ENCODE assay signal across 1 cellular context in the genomic region with DNA sequence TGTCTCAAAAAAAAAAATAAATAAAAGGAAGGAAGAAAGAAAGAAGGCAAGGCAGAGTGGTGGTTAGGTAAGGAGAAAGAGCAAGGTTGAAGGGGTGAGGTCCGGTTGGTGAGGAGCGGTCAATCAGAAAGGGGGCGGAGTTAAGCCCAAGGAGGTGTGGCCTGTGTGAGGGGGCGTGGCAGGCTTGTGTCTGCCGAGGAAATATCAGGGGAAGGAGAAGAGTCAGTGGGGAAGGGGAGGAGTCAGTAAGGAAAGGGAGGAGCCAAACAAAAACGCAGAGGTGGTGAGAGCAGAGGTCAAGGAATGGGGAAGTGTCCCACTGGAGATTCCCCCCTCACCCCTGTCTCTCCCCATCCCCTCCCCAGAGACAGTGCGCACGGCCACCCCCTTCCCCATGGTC.
TF ChIP-seq lines count a peak whose summit lies in the region.

No MANE protein-coding gene starts in this region.

TF ChIP-seq in WTC11, 78 proteins besides CTCF, POLR2A, EP300 and RAD21 (continued from another document):
- TF ChIP-seq STAT6 (CRISPR knock-in tag; conservative IDR thresholded peaks at IDR 0.05; ENCODE audit: low read depth) (no peak), EMX1 (CRISPR knock-in tag; IDR thresholded peaks at IDR 0.05) (no peak), MYBL2 (CRISPR knock-in tag; IDR thresholded peaks at IDR 0.05) (no peak), NR2C2 (CRISPR knock-in tag; IDR thresholded peaks at IDR 0.05) (no peak)
TF ChIP-seq in WTC11: peak in this region for 0.
